Comparison of ENCODE assay signal across 8 cellular contexts in the genomic region with DNA sequence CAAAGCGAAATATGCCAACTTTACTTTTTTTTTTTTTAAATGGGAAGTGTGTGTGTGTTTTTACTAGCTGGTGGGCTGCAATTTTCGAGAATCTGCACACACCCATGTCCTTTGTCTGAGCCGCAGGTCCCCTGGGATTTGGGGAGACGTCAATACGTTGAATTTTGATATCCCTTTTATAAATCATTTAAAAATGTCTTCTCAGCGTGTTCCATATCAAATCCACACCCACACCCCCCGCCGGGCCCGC. TPM values are rescaled to one million over a fixed set of nuclear protein-coding genes. Genes with fewer than 3 reads are reported as not detected.
DNase-seq lines count a peak whose midpoint lies in the region; ATAC-seq lines count a peak whose summit lies in the region.

No MANE protein-coding gene starts in this region.

- peak overlapping the region; percentile 85; the same call in 1 of the 2 replicates for H3K4me3 ChIP-seq in iPS DF 6.9 (ENCODE audit: low read length)

- no peaks in the 10 kb centered on the region for H3K4me1 ChIP-seq in iPS DF 6.9 (ENCODE audit: control insufficient read depth, insufficient read depth, low read length)

- H3K27ac ChIP-seq in iPS DF 6.9 (ENCODE audit: low read length): no peak overlapping the region

- no peaks in the 10 kb centered on the region for H3K27me3 ChIP-seq in iPS DF 6.9 (ENCODE audit: control insufficient read depth, insufficient read depth, low read length)

- no peaks in the 10 kb centered on the region for H3K27me3 Mint-ChIP-seq in stimulated activated naive CD8-positive, alpha-beta T cell treated with anti-CD3 and anti-CD28 coated beads, Interleukin-15, amount 100 ng/mL, for 72 hours

- H3K36me3 ChIP-seq in iPS DF 6.9 (ENCODE audit: control insufficient read depth, insufficient read depth, low read length): no peaks in the 10 kb centered on the region

- no peaks in the 10 kb centered on the region for H3K9me3 ChIP-seq in iPS DF 6.9 (ENCODE audit: control insufficient read depth, insufficient read depth, low read length)

- peak overlapping the region; percentile 99 to 100 for H3K27ac Mint-ChIP-seq in stimulated activated naive CD8-positive, alpha-beta T cell treated with anti-CD3 and anti-CD28 coated beads, Interleukin-15, amount 100 ng/mL, for 72 hours

- ATAC-seq in Right ventricle myocardium superior (ENCODE audit: poor library complexity) (peak; percentile 5), HG03108 (IDR thresholded peaks at IDR 0.05; ENCODE audit: unreplicated experiment) (no peak)
- no peak for ATAC-seq in stimulated activated naive CD8-positive, alpha-beta T cell treated with anti-CD3 and anti-CD28 coated beads, Interleukin-15, amount 100 ng/mL, for 72 hours

- no peak for DNase-seq in Right ventricle myocardium superior
- no peak for DNase-seq in cardiac septum (ENCODE audit: low spot score)
- DNase-seq in activated naive CD4-positive, alpha-beta T cell treated with anti-CD3 and anti-CD28 coated beads, Interleukin-2, amount 50 U/mL, for 16 hours: peak; percentile 82
- no peak for DNase-seq in iPS DF 6.9 (ENCODE audit: low read depth, low spot score)
- no peak for DNase-seq in stimulated activated naive CD8-positive, alpha-beta T cell treated with anti-CD3 and anti-CD28 coated beads, Interleukin-15, amount 100 ng/mL, for 72 hours
- no peak for DNase-seq in NCI-H1092 (lab: John Stamatoyannopoulos, UW)
- DNase-seq in stimulated activated CD4-positive, alpha-beta T cell treated with anti-CD3 and anti-CD28 coated beads, Interleukin-2, amount 100 ng/mL, for 24 hours: no peak

- peaks cover 37% of the 10 kb centered on the region for H3K4me1 Mint-ChIP-seq in stimulated activated naive CD8-positive, alpha-beta T cell treated with anti-CD3 and anti-CD28 coated beads, Interleukin-15, amount 100 ng/mL, for 72 hours

- peak overlapping the region; percentile 94 to 97 for H3K4me3 Mint-ChIP-seq in stimulated activated naive CD8-positive, alpha-beta T cell treated with anti-CD3 and anti-CD28 coated beads, Interleukin-15, amount 100 ng/mL, for 72 hours

- H3K9me3 Mint-ChIP-seq in stimulated activated naive CD8-positive, alpha-beta T cell treated with anti-CD3 and anti-CD28 coated beads, Interleukin-15, amount 100 ng/mL, for 72 hours: peaks cover 7 to 17% of the 10 kb centered on the region in 2 donors

- whole genome bisulfite sequencing in iPS DF 6.9 (ENCODE audit: insufficient coverage, insufficient read length): no CpG with 5 or more reads among the region's 9 CpGs

- intact Hi-C loops in Right ventricle myocardium superior (cut with DNase I) (loop anchor here (1.0 kb wide), 1 partner anchor 19 kb away; the partner anchor contains the start of gene LUC7L2), cardiac septum (cut with DNase I) (loop anchor here (1.0 to 5.0 kb wide), 3 partner anchors 19 to 837 kb away; partner anchors contain the start of genes KDM7A, LUC7L2 and UBN2)

RNA-seq across cellular contexts. Expression of gene FMC1, which starts 0.4 kb away (rescaled TPM):
- total RNA-seq in Right ventricle myocardium superior: 55.3 TPM
- total RNA-seq in cardiac septum: 29.4 TPM

RNA-seq across cellular contexts. Expression of gene LUC7L2, which starts 19.0 kb away (rescaled TPM):
- total RNA-seq in Right ventricle myocardium superior (45.2 TPM), cardiac septum (64.9 TPM)
